In genomic region chr6:37650071-37650481, GRCh38 we compare ENCODE assay signal across 11 cellular contexts. TPM values are rescaled to one million over a fixed set of nuclear protein-coding genes. Genes with fewer than 3 reads are reported as not detected.
DNase-seq lines count a peak whose midpoint lies in the region; ATAC-seq and TF ChIP-seq lines count a peak whose summit lies in the region.
"Had no signal": no experiment of that assay in that cellular context is flagged by ENCODE, and none has a peak within 500 bp of the region (broad histone marks: within the 10 kb centered on the region; RNA-seq: fewer than 3 reads in every experiment).

No MANE protein-coding gene starts in this region.

- peak overlapping the region; percentile 61 for H3K4me3 Mint-ChIP-seq in GM23338

- H3K27me3 ChIP-seq in GM23338 (ENCODE audit: insufficient read depth) (peaks cover 45% of the 10 kb centered on the region), trophoblast cell (ENCODE audit: insufficient read depth, low read length) (peaks cover 21% of the 10 kb centered on the region), esophagus squamous epithelium (peaks cover 0 to 32% (median 0%) of the 10 kb centered on the region in 4 donors)

- no peak overlapping the region for H3K18ac ChIP-seq in trophoblast cell (ENCODE audit: low read length)

- ATAC-seq in GM23338 = peak; percentile 56
- ATAC-seq in GM21360 (IDR thresholded peaks at IDR 0.05; ENCODE audit: unreplicated experiment) = no peak
- no peak for ATAC-seq in HG02885 (IDR thresholded peaks at IDR 0.05; ENCODE audit: poor library complexity, unreplicated experiment)
- ATAC-seq in GM19023 (IDR thresholded peaks at IDR 0.05; ENCODE audit: unreplicated experiment) = no peak

- H3K4me3 ChIP-seq in GM23338 = peak overlapping the region; percentile 60
- H3K4me3 ChIP-seq in trophoblast cell (ENCODE audit: low read depth, low read length) = no peak overlapping the region
- no peak overlapping the region for H3K4me3 ChIP-seq in esophagus squamous epithelium

- intact Hi-C loops in esophagus squamous epithelium (cut with DNase I) = no loop called here

- no peak overlapping the region for H3K14ac ChIP-seq in trophoblast cell (ENCODE audit: low read length)

- H3K4ac ChIP-seq in trophoblast cell (ENCODE audit: low read depth, low read length) = no peak overlapping the region

- peaks cover 17% of the 10 kb centered on the region for H3K4me1 Mint-ChIP-seq in GM23338

- H2AFZ ChIP-seq in GM23338 = peak overlapping the region; percentile 84
- no peak overlapping the region for H2AFZ ChIP-seq in trophoblast cell (ENCODE audit: insufficient read depth, low read length, poor library complexity)

- 0 out of 2 replicates have a peak, but pooled peaks cover 10% of the 10 kb centered on the region for H3F3A ChIP-seq in GM23338 (replicated peaks; ENCODE audit: low read depth)

- H3K4me1 ChIP-seq in GM23338 (ENCODE audit: insufficient read depth) (peaks cover 11% of the 10 kb centered on the region), trophoblast cell (ENCODE audit: control insufficient read depth in 1 of 2, insufficient read depth in 2 of 2, low read length in 2 of 2) (peaks cover 6 to 13% of the 10 kb centered on the region in 2 experiments), esophagus squamous epithelium (peaks cover 6 to 21% (median 6%) of the 10 kb centered on the region in 3 donors)

- H3K9me2 ChIP-seq in GM23338 (ENCODE audit: insufficient read depth) = no peaks in the 10 kb centered on the region

- no peak overlapping the region for H2AK5ac ChIP-seq in trophoblast cell (ENCODE audit: low read length)

- no peak overlapping the region for H4K12ac ChIP-seq in trophoblast cell (ENCODE audit: low read depth, low read length)

- H4K20me1 ChIP-seq in GM23338 (replicated peaks; ENCODE audit: insufficient read depth) = no peaks in the 10 kb centered on the region

- peaks cover 34% of the 10 kb centered on the region for H3K27me3 Mint-ChIP-seq in GM23338 (ENCODE audit: insufficient read depth, low read depth, poor library complexity)

- H3K36me3 ChIP-seq in GM23338 (ENCODE audit: insufficient read depth) (no peaks in the 10 kb centered on the region), trophoblast cell (ENCODE audit: control insufficient read depth in 1 of 2, insufficient read depth in 2 of 2, low read length in 2 of 2) (no peaks in the 10 kb centered on the region), esophagus squamous epithelium (peaks cover 0 to 5% (median 0%) of the 10 kb centered on the region in 3 donors)

- H3K4me2 ChIP-seq in GM23338 (peak overlapping the region; percentile 84), trophoblast cell (ENCODE audit: low read length) (peak overlapping the region; percentile 44)

- H2BK12ac ChIP-seq in trophoblast cell (ENCODE audit: low read length) = no peak overlapping the region

- H4K91ac ChIP-seq in trophoblast cell (ENCODE audit: low read depth, low read length) = no peak overlapping the region

- no peaks in the 10 kb centered on the region for H3K79me1 ChIP-seq in trophoblast cell (ENCODE audit: low read length)

- no peak overlapping the region for H3K9ac ChIP-seq in trophoblast cell (ENCODE audit: low read length)

- no CpG with 5 or more reads among the region's 32 CpGs for WGBS in trophoblast cell (ENCODE audit: extremely low coverage, insufficient coverage, insufficient read length)
- 71 to 86% methylated on average over 14 to 16 of the region's 32 CpGs for WGBS in esophagus squamous epithelium, 2 donors

- H3K9me3 ChIP-seq in trophoblast cell (ENCODE audit: insufficient read depth, low read depth, low read length) = peaks cover 21% of the 10 kb centered on the region
- peaks cover 0 to 6% (median 5%) of the 10 kb centered on the region in 3 donors for H3K9me3 ChIP-seq in esophagus squamous epithelium

- H4K8ac ChIP-seq in trophoblast cell (ENCODE audit: low read depth, low read length) = no peak overlapping the region

- no peak overlapping the region for H3K23ac ChIP-seq in trophoblast cell (ENCODE audit: low read length)

- H3K9me3 Mint-ChIP-seq in GM23338 = peaks cover 7% of the 10 kb centered on the region; the same call in 2 of the 3 replicates

- TF ChIP-seq CTCF in GM23338 (conservative IDR thresholded peaks at IDR 0.05; ENCODE audit: low read depth in 2 of 2) (peak; percentile 50 to 76), esophagus squamous epithelium (IDR thresholded peaks at IDR 0.05) (no peak)

- no peaks in the 10 kb centered on the region for H3K79me2 ChIP-seq in GM23338 (replicated peaks; ENCODE audit: insufficient read depth)
- no peaks in the 10 kb centered on the region for H3K79me2 ChIP-seq in trophoblast cell (ENCODE audit: control insufficient read depth, insufficient read depth, low read length, poor library complexity)

- DNase-seq in GM23338 (ENCODE audit: low spot score) (peak; percentile 89), ecto neural progenitor cell (ENCODE audit: low spot score) (peak; percentile 77), iPS-NIHi7 (ENCODE audit: extremely low spot score) (peak; percentile 83), trophoblast cell (peak in 1 of 2 donors; percentile 31), esophagus squamous epithelium (lab: John Stamatoyannopoulos, UW) (no peak)
- DNase-seq: activated T-cell treated with anti-CD3 and anti-CD28 coated beads, Interleukin-2, amount 50 U/mL, for 48 hours; effector memory CD4-positive, alpha-beta T cell had no signal

- no peak overlapping the region for H2BK120ac ChIP-seq in trophoblast cell (ENCODE audit: insufficient read depth, low read length, poor library complexity)

- no peak overlapping the region for H3K27ac Mint-ChIP-seq in GM23338
- H3K27ac Mint-ChIP-seq: CD14-positive monocyte had no signal

- H2BK5ac ChIP-seq in trophoblast cell (ENCODE audit: low read depth, low read length, poor library complexity) = no peak overlapping the region

- TF ChIP-seq POLR2A in esophagus squamous epithelium (IDR thresholded peaks at IDR 0.05) = no peak

- no peaks in the 10 kb centered on the region; the same call in 2 of the 3 replicates for H3K36me3 Mint-ChIP-seq in GM23338 (ENCODE audit: low read depth)
- H3K36me3 Mint-ChIP-seq: CD14-positive monocyte had no signal

- H3K27ac ChIP-seq in GM23338 (ENCODE audit: low read depth) (no peak overlapping the region), trophoblast cell (ENCODE audit: low read depth, low read length) (no peak overlapping the region), esophagus squamous epithelium (no peak overlapping the region)

TF ChIP-seq in GM23338, 12 proteins besides CTCF, POLR2A, EP300 and RAD21:
- TF ChIP-seq EZH2phosphoT487 (IDR thresholded peaks at IDR 0.05; ENCODE audit: unreplicated experiment) = no peak

RNA-seq across cellular contexts. Expression of gene MDGA1, which starts 47.6 kb away (rescaled TPM):
- 0.42 and 0.74 TPM in 2 replicates for total RNA-seq in GM23338 (2014; rRNA removed; shearing (Covaris generic))
- polyA plus RNA-seq in GM23338 (2016; fragmentation: Nextera tagmentation; extraction: Ambion mirVana) = 0.26 and 1.1 TPM in 2 replicates
- polyA plus RNA-seq in trophoblast cell (2013) = 0.04 and 0.18 TPM in 2 replicates
- 10 to 100 TPM; 10.1 to 26.5 (median 11.3) TPM for total RNA-seq in esophagus squamous epithelium
- polyA plus RNA-seq: CD14-positive monocyte had no signal

Comparison
In these comparisons a context has a peak if more than half of its experiments do, and no peak if none do; other contexts are left out.
1. CTCF ChIP-seq: peak in GM23338 (2 of 2); none in esophagus squamous epithelium (0 of 6).